In genomic region chr17:53896047-53896446, GRCh38 we compare ENCODE assay signal across 21 cellular contexts.
A peak's percentile ranks its signal among the peaks of the same experiment; 100 is the strongest.
DNase-seq lines count a peak whose midpoint lies in the region; ATAC-seq and TF ChIP-seq lines count a peak whose summit lies in the region.
"Had no signal": no experiment of that assay in that cellular context is flagged by ENCODE, and none has a peak within 500 bp of the region (broad histone marks: within the 10 kb centered on the region; RNA-seq: fewer than 3 reads in every experiment).

No MANE protein-coding gene starts in this region.

- dilution Hi-C loops in mammary epithelial cell (cut with HindIII; ENCODE audit: low sequenced_read_pairs) = no loop called here

- H2AFZ ChIP-seq in mammary epithelial cell (ENCODE audit: low read depth, low read length) = peak overlapping the region; percentile 67
- peak overlapping the region; percentile 49 for H2AFZ ChIP-seq in smooth muscle cell (ENCODE audit: low read depth)

- DNase-seq in NOMO-1 treated with DMSO at 0.1 percent for 48 hours (lab: John Stamatoyannopoulos, UW; ENCODE audit: unreplicated experiment) = peak; percentile 4
- no peak for DNase-seq in NOMO-1 (lab: John Stamatoyannopoulos, UW; ENCODE audit: unreplicated experiment in 2 of 2)
- DNase-seq in NB4 (ENCODE audit: low read depth) = peak; percentile 58
- no peak for DNase-seq in mammary epithelial cell
- no peak for DNase-seq in smooth muscle cell (lab: John Stamatoyannopoulos, UW; ENCODE audit: unreplicated experiment)
- DNase-seq in dedifferentiated amniotic fluid mesenchymal stem cell (ENCODE audit: extremely low spot score) = no peak
- DNase-seq: 8988T, COR-L47, GOT3, HFFc6, Kasumi-1, NCI-H1092, NCI-H1694, NCI-H2107, NCI-H345, NCI-H748 treated with DMSO at 0.1 percent for 48 hours, SJCRH30 had no signal

- H4K20me1 ChIP-seq in mammary epithelial cell (ENCODE audit: insufficient read depth, low read length) (no peaks in the 10 kb centered on the region), smooth muscle cell (ENCODE audit: low read depth) (no peaks in the 10 kb centered on the region)

- TF ChIP-seq CTCF in NB4 (IDR thresholded peaks at IDR 0.05; ENCODE audit: low read depth, low read length) = no peak
- TF ChIP-seq CTCF in mammary epithelial cell (conservative IDR thresholded peaks at IDR 0.05 in 1 of 2, IDR thresholded peaks at IDR 0.05 in 1 of 2; ENCODE audit: extremely low read depth in 1 of 2, insufficient read depth in 1 of 2, low read depth in 1 of 2, low read length in 2 of 2) = no peak
- no peak for TF ChIP-seq CTCF in smooth muscle cell (IDR thresholded peaks at IDR 0.05; ENCODE audit: borderline replicate concordance, insufficient read depth, poor library complexity, severe bottlenecking)

- H3K27me3 ChIP-seq in mammary epithelial cell (ENCODE audit: insufficient read depth, low read length) = no peaks in the 10 kb centered on the region
- H3K27me3 ChIP-seq in smooth muscle cell (ENCODE audit: low read depth) = no peaks in the 10 kb centered on the region
- H3K27me3 ChIP-seq: SJCRH30 had no signal

- BruUV-seq in mammary epithelial cell (replicated peaks; lab: Mats Ljungman, UMichigan) = no TSS peak

- intact Hi-C loops in mammary epithelial cell (cut with micrococcal nuclease) = no loop called here

- H3K79me2 ChIP-seq in mammary epithelial cell (ENCODE audit: insufficient read depth, low read length) (no peaks in the 10 kb centered on the region), smooth muscle cell (ENCODE audit: low read depth) (no peaks in the 10 kb centered on the region)

- H3K4me1 ChIP-seq in mammary epithelial cell (ENCODE audit: insufficient read depth, low read length) (no peaks in the 10 kb centered on the region), smooth muscle cell (ENCODE audit: low read depth) (no peaks in the 10 kb centered on the region)
- H3K4me1 ChIP-seq: SJCRH30 had no signal

- no peak overlapping the region for H3K4me3 ChIP-seq in NB4 (ENCODE audit: low read depth, low read length)
- H3K4me3 ChIP-seq in mammary epithelial cell (replicated peaks in 1 of 3; ENCODE audit: insufficient read depth in 1 of 3, low read depth in 2 of 3, low read length in 3 of 3) = no peak overlapping the region
- no peak overlapping the region for H3K4me3 ChIP-seq in smooth muscle cell
- H3K4me3 ChIP-seq: GM12878, SJCRH30 had no signal

- H3K36me3 ChIP-seq in mammary epithelial cell (ENCODE audit: insufficient read depth, low read length) (no peaks in the 10 kb centered on the region), smooth muscle cell (ENCODE audit: low read depth) (no peaks in the 10 kb centered on the region)
- H3K36me3 ChIP-seq: SJCRH30 had no signal

- H3K4me2 ChIP-seq in mammary epithelial cell (ENCODE audit: insufficient read depth, low read depth, low read length) = no peak overlapping the region
- no peak overlapping the region for H3K4me2 ChIP-seq in smooth muscle cell

- TF ChIP-seq POLR2A in NB4 (IDR thresholded peaks at IDR 0.05; ENCODE audit: extremely low read depth, insufficient read length) = no peak

- no peaks in the 10 kb centered on the region for H3F3A ChIP-seq in smooth muscle cell (ENCODE audit: low read depth)

- in situ Hi-C loops in mammary epithelial cell (cut with MboI; ENCODE audit: low sequenced_read_pairs in 2 of 2) = no loop called here

- H3K27ac ChIP-seq in mammary epithelial cell (ENCODE audit: insufficient read depth, low read depth, low read length) (no peak overlapping the region), smooth muscle cell (ENCODE audit: low read depth) (no peak overlapping the region)
- H3K27ac ChIP-seq: RWPE1, SJCRH30 had no signal

- no peak overlapping the region for H3K9ac ChIP-seq in mammary epithelial cell (ENCODE audit: insufficient read depth, low read length)
- H3K9ac ChIP-seq in smooth muscle cell (ENCODE audit: low read depth) = no peak overlapping the region

- H3K9me3 ChIP-seq in mammary epithelial cell (replicated peaks; ENCODE audit: insufficient read depth, low read length) (no peaks in the 10 kb centered on the region), smooth muscle cell (replicated peaks; ENCODE audit: low read depth) (no peaks in the 10 kb centered on the region)
- H3K9me3 ChIP-seq: SJCRH30 had no signal

- 79% methylated on average over 1 of the region's 1 CpG for WGBS in mammary epithelial cell (ENCODE audit: low coverage, missing lambda C conversion rate)
- WGBS in smooth muscle cell (ENCODE audit: low lambda C conversion rate) = 94% methylated on average over 1 of the region's 1 CpG

- no peak for ATAC-seq in GM21528 (IDR thresholded peaks at IDR 0.05; ENCODE audit: low FRiP score, unreplicated experiment)
- ATAC-seq in HG03439 (IDR thresholded peaks at IDR 0.05; ENCODE audit: unreplicated experiment) = no peak
- ATAC-seq: GM12878 had no signal

- CTCF ChIA-PET in mammary epithelial cell (lab: Charles Lee; ENCODE audit: low non-redundant PET) = no interaction called here

Comparison
In these comparisons a context has a peak if more than half of its experiments do, and no peak if none do; other contexts are left out.
1. DNase-seq: peak in NOMO-1 treated with DMSO at 0.1 percent for 48 hours (single experiment) and NB4 (single experiment); none in NOMO-1 (0 of 2), mammary epithelial cell (single experiment), smooth muscle cell (single experiment) and dedifferentiated amniotic fluid mesenchymal stem cell (single experiment).